In the genomic region with DNA sequence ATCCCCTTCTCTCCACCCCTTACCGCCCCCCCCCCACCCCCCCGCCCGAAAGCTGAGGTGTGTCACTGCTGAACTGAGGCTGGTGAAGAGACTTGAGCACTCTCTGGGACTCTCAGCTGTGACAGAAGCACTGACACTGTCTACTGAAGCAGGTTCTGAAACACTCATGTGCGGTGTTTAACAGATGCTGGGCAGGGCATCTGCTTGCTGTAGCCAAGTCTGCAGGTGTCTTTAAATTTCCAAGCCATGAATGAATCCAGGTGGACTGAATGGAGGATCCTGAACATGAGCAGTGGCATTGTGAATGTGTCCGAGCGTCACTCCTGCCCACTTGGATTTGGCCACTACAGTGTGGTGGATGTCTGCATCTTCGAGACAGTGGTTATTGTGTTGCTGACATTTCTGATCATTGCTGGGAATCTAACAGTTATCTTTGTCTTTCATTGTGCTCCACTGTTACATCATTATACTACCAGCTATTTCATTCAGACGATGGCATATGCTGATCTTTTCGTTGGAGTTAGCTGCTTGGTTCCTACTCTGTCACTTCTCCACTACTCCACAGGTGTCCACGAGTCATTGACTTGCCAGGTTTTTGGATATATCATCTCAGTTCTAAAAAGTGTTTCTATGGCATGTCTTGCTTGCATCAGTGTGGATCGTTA, we compare ENCODE assay signal across 17 cellular contexts. TPM values are rescaled to one million over a fixed set of nuclear protein-coding genes. Genes with fewer than 3 reads are reported as not detected.
"Had no signal": no experiment of that assay in that cellular context is flagged by ENCODE, and none has a peak within 500 bp of the region (broad histone marks: within the 10 kb centered on the region; RNA-seq: fewer than 3 reads in every experiment).

A gene with protein sequence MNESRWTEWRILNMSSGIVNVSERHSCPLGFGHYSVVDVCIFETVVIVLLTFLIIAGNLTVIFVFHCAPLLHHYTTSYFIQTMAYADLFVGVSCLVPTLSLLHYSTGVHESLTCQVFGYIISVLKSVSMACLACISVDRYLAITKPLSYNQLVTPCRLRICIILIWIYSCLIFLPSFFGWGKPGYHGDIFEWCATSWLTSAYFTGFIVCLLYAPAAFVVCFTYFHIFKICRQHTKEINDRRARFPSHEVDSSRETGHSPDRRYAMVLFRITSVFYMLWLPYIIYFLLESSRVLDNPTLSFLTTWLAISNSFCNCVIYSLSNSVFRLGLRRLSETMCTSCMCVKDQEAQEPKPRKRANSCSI (plus strand): TSS at position 99 of the 665 bp plus-strand sequence. CDS start 148 bp downstream, at position 247.

- H3K27me3 ChIP-seq: breast epithelium, heart right ventricle, right lobe of liver, spleen had no signal

- H3K27ac Mint-ChIP-seq: activated CD4-positive, alpha-beta memory T cell treated with anti-CD3 and anti-CD28 coated beads, Interleukin-2, amount 10 ng/mL, durations not matched to agents 7 days and 5 days; activated CD4-positive, alpha-beta T cell treated with anti-CD3 and anti-CD28 coated beads for 36 hours; activated T-cell treated with anti-CD3 and anti-CD28 coated beads, Interleukin-2, amount 50 U/mL, for 72 hours; stimulated activated memory B cell treated with anti-CD40 and anti-IgM and Interleukin-4, amounts not matched to agents 10 μg/mL and 1 μg/mL and 100 μg/mL, for 72 hours had no signal

- H3K4me3 ChIP-seq: breast epithelium, heart right ventricle, prostate gland, right lobe of liver, spleen had no signal

- H3K4me1 ChIP-seq: breast epithelium, prostate gland, right lobe of liver, spleen had no signal

- H3K36me3 ChIP-seq: breast epithelium, heart right ventricle, prostate gland, right lobe of liver had no signal

- DNase-seq: activated CD4-positive, alpha-beta memory T cell treated with anti-CD3 and anti-CD28 coated beads, Interleukin-2, amount 10 ng/mL, durations not matched to agents 7 days and 5 days; activated CD4-positive, alpha-beta T cell treated with anti-CD3 and anti-CD28 coated beads for 36 hours; activated T-cell treated with anti-CD3 and anti-CD28 coated beads, Interleukin-2, amount 50 U/mL, for 72 hours; aorta; effector CD4-positive, alpha-beta T cell; foreskin melanocyte; heart right ventricle; islet precursor cell; right lobe of liver; spleen; stimulated activated CD4-positive, alpha-beta T cell treated with anti-CD3 and anti-CD28 coated beads, Interleukin-1b, Interleukin-23, amount 100 ng/mL, for 48 hours; T-helper 9 cell; trophoblast cell had no signal

- H3K4me1 Mint-ChIP-seq: activated CD4-positive, alpha-beta memory T cell treated with anti-CD3 and anti-CD28 coated beads, Interleukin-2, amount 10 ng/mL, durations not matched to agents 7 days and 5 days had no signal

- H3K9me3 Mint-ChIP-seq: activated CD4-positive, alpha-beta memory T cell treated with anti-CD3 and anti-CD28 coated beads, Interleukin-2, amount 10 ng/mL, durations not matched to agents 7 days and 5 days; activated T-cell treated with anti-CD3 and anti-CD28 coated beads, Interleukin-2, amount 50 U/mL, for 72 hours; stimulated activated memory B cell treated with anti-CD40 and anti-IgM and Interleukin-4, amounts not matched to agents 10 μg/mL and 1 μg/mL and 100 μg/mL, for 72 hours had no signal

- H3K27ac ChIP-seq: breast epithelium, prostate gland, right lobe of liver, spleen had no signal

- H3K27me3 Mint-ChIP-seq: activated CD4-positive, alpha-beta memory T cell treated with anti-CD3 and anti-CD28 coated beads, Interleukin-2, amount 10 ng/mL, durations not matched to agents 7 days and 5 days; activated CD4-positive, alpha-beta T cell treated with anti-CD3 and anti-CD28 coated beads for 36 hours; stimulated activated memory B cell treated with anti-CD40 and anti-IgM and Interleukin-4, amounts not matched to agents 10 μg/mL and 1 μg/mL and 100 μg/mL, for 72 hours had no signal

- H3K4me3 Mint-ChIP-seq: activated CD4-positive, alpha-beta memory T cell treated with anti-CD3 and anti-CD28 coated beads, Interleukin-2, amount 10 ng/mL, durations not matched to agents 7 days and 5 days; activated CD4-positive, alpha-beta T cell treated with anti-CD3 and anti-CD28 coated beads for 36 hours; activated T-cell treated with anti-CD3 and anti-CD28 coated beads, Interleukin-2, amount 50 U/mL, for 72 hours; stimulated activated memory B cell treated with anti-CD40 and anti-IgM and Interleukin-4, amounts not matched to agents 10 μg/mL and 1 μg/mL and 100 μg/mL, for 72 hours had no signal

- FAIRE-seq: colon had no signal

RNA-seq across cellular contexts. Expression of the gene that starts here (rescaled TPM):
- polyA plus RNA-seq: aorta had no signal
